Comparison of ENCODE assay signal across 1 cellular context in the genomic region with DNA sequence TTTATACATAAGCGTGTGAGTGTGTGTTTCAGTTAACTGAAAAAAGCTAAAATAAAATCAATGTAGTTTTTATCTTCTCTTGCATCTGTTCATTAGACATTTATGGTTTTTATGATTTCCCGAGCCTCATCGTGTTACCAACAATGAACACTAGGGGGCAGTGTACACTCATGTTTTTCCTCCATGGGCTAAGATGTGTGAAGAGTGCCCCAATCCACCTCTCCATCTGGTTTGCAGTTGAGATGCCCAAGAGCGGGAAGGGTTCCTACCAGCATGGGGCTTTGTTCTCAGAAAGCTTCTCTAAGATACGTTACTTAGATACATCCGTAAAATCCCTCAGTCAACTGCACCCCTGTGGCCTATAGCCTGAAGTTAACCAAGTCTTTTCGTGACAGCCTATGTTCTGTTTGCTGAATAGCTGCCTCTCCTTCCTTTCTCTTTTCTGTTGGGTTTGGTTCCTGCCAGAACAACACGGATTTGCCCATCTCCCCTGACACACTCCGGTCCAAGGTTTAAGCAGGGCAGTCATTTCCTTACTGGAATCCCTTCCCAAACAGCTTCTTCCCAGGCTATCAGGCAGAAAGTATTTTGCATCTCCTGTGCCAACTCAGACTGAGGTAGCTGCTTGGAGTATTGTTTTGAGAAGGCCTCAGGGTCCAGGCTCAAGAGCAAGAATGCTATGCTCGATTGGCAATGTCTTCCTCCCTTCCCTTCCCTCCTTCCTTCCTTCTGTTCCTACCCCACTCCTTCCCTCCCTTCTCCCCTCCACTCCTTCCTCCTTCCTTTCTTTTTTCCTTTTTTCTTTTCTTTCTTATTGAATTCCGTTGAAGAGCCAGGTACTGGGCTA.
TF ChIP-seq lines count a peak whose summit lies in the region.

No MANE protein-coding gene starts in this region.

TF ChIP-seq in HepG2, 621 proteins besides CTCF, POLR2A, EP300 and RAD21 (continued from another document):
- TF ChIP-seq MIXL1 (CRISPR knock-in tag; IDR thresholded peaks at IDR 0.05) (no peak), ZBTB14 (CRISPR knock-in tag; IDR thresholded peaks at IDR 0.05) (no peak), ATM (IDR thresholded peaks at IDR 0.05; ENCODE audit: borderline replicate concordance) (no peak), SRSF1 (optimal IDR thresholded peaks at IDR 0.05; ENCODE audit: low read depth, low read length) (no peak), ZNF749 (CRISPR knock-in tag; IDR thresholded peaks at IDR 0.05; ENCODE audit: borderline replicate concordance) (no peak), SMC3 (IDR thresholded peaks at IDR 0.05; ENCODE audit: low read length) (0 out of 2 replicates have a peak, but pooled peaks have one; percentile 8), ZNF276 (CRISPR knock-in tag; IDR thresholded peaks at IDR 0.05; ENCODE audit: low read depth) (no peak), ZNF205 (CRISPR knock-in tag; IDR thresholded peaks at IDR 0.05) (no peak), RORA (CRISPR knock-in tag; IDR thresholded peaks at IDR 0.05) (no peak), RBM39 (IDR thresholded peaks at IDR 0.05; ENCODE audit: low read depth, low read length, poor library complexity, severe bottlenecking) (no peak), ZNF337 (CRISPR knock-in tag; IDR thresholded peaks at IDR 0.05; ENCODE audit: borderline replicate concordance, low read depth) (no peak), AHR (CRISPR knock-in tag; IDR thresholded peaks at IDR 0.05) (no peak), STAG1 (CRISPR knock-in tag; IDR thresholded peaks at IDR 0.05) (peak; percentile 67), KAT8 (CRISPR knock-in tag; IDR thresholded peaks at IDR 0.05) (no peak), BRD4 (CRISPR knock-in tag; IDR thresholded peaks at IDR 0.05) (no peak), PCBP2 (optimal IDR thresholded peaks at IDR 0.05; ENCODE audit: low read depth, low read length, poor library complexity, severe bottlenecking) (peak; percentile 21)
- TF ChIP-seq, protein P1, sequence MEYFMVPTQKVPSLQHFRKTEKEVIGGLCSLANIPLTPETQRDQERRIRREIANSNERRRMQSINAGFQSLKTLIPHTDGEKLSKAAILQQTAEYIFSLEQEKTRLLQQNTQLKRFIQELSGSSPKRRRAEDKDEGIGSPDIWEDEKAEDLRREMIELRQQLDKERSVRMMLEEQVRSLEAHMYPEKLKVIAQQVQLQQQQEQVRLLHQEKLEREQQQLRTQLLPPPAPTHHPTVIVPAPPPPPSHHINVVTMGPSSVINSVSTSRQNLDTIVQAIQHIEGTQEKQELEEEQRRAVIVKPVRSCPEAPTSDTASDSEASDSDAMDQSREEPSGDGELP (IDR thresholded peaks at IDR 0.05; ENCODE audit: borderline replicate concordance, low read depth): no peak
- TF ChIP-seq, protein P2, sequence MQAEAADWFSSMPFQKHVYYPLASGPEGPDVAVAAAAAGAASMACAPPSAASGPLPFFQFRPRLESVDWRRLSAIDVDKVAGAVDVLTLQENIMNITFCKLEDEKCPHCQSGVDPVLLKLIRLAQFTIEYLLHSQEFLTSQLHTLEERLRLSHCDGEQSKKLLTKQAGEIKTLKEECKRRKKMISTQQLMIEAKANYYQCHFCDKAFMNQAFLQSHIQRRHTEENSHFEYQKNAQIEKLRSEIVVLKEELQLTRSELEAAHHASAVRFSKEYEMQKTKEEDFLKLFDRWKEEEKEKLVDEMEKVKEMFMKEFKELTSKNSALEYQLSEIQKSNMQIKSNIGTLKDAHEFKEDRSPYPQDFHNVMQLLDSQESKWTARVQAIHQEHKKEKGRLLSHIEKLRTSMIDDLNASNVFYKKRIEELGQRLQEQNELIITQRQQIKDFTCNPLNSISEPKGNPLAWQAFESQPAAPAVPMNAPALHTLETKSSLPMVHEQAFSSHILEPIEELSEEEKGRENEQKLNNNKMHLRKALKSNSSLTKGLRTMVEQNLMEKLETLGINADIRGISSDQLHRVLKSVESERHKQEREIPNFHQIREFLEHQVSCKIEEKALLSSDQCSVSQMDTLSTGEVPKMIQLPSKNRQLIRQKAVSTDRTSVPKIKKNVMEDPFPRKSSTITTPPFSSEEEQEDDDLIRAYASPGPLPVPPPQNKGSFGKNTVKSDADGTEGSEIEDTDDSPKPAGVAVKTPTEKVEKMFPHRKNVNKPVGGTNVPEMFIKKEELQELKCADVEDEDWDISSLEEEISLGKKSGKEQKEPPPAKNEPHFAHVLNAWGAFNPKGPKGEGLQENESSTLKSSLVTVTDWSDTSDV (CRISPR knock-in tag; IDR thresholded peaks at IDR 0.05): no peak
- TF ChIP-seq, protein P3, sequence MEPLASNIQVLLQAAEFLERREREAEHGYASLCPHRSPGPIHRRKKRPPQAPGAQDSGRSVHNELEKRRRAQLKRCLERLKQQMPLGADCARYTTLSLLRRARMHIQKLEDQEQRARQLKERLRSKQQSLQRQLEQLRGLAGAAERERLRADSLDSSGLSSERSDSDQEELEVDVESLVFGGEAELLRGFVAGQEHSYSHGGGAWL (CRISPR knock-in tag; IDR thresholded peaks at IDR 0.05): no peak
- TF ChIP-seq, protein P4, sequence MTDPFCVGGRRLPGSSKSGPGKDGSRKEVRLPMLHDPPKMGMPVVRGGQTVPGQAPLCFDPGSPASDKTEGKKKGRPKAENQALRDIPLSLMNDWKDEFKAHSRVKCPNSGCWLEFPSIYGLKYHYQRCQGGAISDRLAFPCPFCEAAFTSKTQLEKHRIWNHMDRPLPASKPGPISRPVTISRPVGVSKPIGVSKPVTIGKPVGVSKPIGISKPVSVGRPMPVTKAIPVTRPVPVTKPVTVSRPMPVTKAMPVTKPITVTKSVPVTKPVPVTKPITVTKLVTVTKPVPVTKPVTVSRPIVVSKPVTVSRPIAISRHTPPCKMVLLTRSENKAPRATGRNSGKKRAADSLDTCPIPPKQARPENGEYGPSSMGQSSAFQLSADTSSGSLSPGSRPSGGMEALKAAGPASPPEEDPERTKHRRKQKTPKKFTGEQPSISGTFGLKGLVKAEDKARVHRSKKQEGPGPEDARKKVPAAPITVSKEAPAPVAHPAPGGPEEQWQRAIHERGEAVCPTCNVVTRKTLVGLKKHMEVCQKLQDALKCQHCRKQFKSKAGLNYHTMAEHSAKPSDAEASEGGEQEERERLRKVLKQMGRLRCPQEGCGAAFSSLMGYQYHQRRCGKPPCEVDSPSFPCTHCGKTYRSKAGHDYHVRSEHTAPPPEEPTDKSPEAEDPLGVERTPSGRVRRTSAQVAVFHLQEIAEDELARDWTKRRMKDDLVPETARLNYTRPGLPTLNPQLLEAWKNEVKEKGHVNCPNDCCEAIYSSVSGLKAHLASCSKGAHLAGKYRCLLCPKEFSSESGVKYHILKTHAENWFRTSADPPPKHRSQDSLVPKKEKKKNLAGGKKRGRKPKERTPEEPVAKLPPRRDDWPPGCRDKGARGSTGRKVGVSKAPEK (CRISPR knock-in tag; IDR thresholded peaks at IDR 0.05; ENCODE audit: borderline replicate concordance): no peak
- TF ChIP-seq, protein P5, sequence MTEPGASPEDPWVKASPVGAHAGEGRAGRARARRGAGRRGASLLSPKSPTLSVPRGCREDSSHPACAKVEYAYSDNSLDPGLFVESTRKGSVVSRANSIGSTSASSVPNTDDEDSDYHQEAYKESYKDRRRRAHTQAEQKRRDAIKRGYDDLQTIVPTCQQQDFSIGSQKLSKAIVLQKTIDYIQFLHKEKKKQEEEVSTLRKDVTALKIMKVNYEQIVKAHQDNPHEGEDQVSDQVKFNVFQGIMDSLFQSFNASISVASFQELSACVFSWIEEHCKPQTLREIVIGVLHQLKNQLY (CRISPR knock-in tag; IDR thresholded peaks at IDR 0.05): no peak
